In the genomic region with DNA sequence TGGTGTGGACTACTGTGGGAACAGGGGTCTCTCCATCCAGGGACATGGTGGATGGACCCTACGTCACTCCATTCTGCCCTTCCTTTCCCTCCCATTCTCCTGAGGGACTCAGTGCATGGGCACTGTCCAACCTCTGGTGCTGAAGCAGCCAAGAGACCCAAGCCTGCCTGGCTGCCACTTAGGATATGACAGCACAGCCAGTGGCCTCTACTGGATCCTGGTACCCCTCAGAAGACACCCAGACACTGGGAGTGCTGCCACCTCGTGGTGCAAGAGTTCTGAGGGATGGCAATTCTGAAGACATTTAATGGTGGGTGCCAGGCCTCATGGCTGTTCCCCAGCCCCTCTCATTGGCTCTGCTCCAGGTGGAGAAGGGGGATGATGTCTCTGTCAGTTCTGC, we compare ENCODE assay signal across 8 cellular contexts.
DNase-seq lines count a peak whose midpoint lies in the region; ATAC-seq, FAIRE-seq and TF ChIP-seq lines count a peak whose summit lies in the region.
"Not testable (repeated sequence)": the region's sequence is repeated elsewhere in the genome, so short reads cannot be mapped to it uniquely, and the experiment has no call there.

No MANE protein-coding gene starts in this region.

- H3K36me3 ChIP-seq in GM06990 (ENCODE audit: control insufficient read depth, insufficient read depth, low read length); Loucy (ENCODE audit: insufficient read depth, low read length); OCI-LY3 (replicated peaks; ENCODE audit: low read depth, low read length); endodermal cell (ENCODE audit: control insufficient read depth, insufficient read depth, low read length): not testable (repeated sequence)

- not testable (repeated sequence) for H3K4me3 ChIP-seq in A549; GM06990 (replicated peaks; ENCODE audit: low read depth, low read length); Loucy (ENCODE audit: low read length, poor library complexity, severe bottlenecking); OCI-LY3 (ENCODE audit: low read length); endodermal cell (ENCODE audit: low read length)

- not testable (repeated sequence) for H3K9me3 ChIP-seq in A549; H9 (ENCODE audit: control insufficient read depth, low read depth, low read length); Loucy (ENCODE audit: insufficient read depth, low read depth, low read length); OCI-LY3 (ENCODE audit: insufficient read depth, low read length); endodermal cell (ENCODE audit: control insufficient read depth, low read length)

- H4K91ac ChIP-seq in H9 (ENCODE audit: insufficient read length, low read depth, low read length): not testable (repeated sequence)

- H3K27me3 ChIP-seq in GM06990 (replicated peaks; ENCODE audit: control insufficient read depth, insufficient read depth, low read length); H9 (ENCODE audit: insufficient read depth, low read length); Loucy (ENCODE audit: insufficient read depth, low read length, poor library complexity, severe bottlenecking); OCI-LY3 (ENCODE audit: low read depth, low read length); endodermal cell (ENCODE audit: control insufficient read depth, insufficient read depth, low read length, poor library complexity, severe bottlenecking): not testable (repeated sequence)

- H3K4ac ChIP-seq in H9 (ENCODE audit: low read depth, low read length): not testable (repeated sequence)

- CTCF ChIA-PET in A549 (lab: Yijun Ruan, JAX): not testable (repeated sequence)

- not testable (repeated sequence) for H3K27ac Mint-ChIP-seq in H9, endodermal cell

- H2BK120ac ChIP-seq in H9 (ENCODE audit: low read depth, low read length, poor library complexity, severe bottlenecking): not testable (repeated sequence)

- H2AFZ ChIP-seq in H9 (ENCODE audit: low read length); Loucy (ENCODE audit: low read length); OCI-LY3 (ENCODE audit: low read depth, low read length): not testable (repeated sequence)

- not testable (repeated sequence) for TF ChIP-seq POLR2A in A549 (IDR thresholded peaks at IDR 0.05; ENCODE audit: low read length)

- H4K5ac ChIP-seq in H9 (ENCODE audit: insufficient read length, low read depth, low read length): not testable (repeated sequence)

- not testable (repeated sequence) for H3K18ac ChIP-seq in H9 (ENCODE audit: insufficient read length, low read depth, low read length)

- not testable (repeated sequence) for ATAC-seq in A549

- H2AK5ac ChIP-seq in H9 (ENCODE audit: insufficient read length, low read length): not testable (repeated sequence)

- H3K27me3 Mint-ChIP-seq in H9 (ENCODE audit: low read depth) (peaks cover 53% of the 10 kb centered on the region), endodermal cell (ENCODE audit: insufficient read depth) (peaks cover 32% of the 10 kb centered on the region)

- H3K9me3 Mint-ChIP-seq in H9: peaks cover 30 to 46% of the 10 kb centered on the region in 2 experiments
- H3K9me3 Mint-ChIP-seq in endodermal cell: not testable (repeated sequence)

- H3K23me2 ChIP-seq in H9 (ENCODE audit: insufficient read length, low read depth, low read length, poor library complexity, severe bottlenecking): not testable (repeated sequence)

- not testable (repeated sequence) for H3K9me2 ChIP-seq in Loucy (replicated peaks; ENCODE audit: low read depth, low read length)

- not testable (repeated sequence) for TF ChIP-seq EP300 in A549 (IDR thresholded peaks at IDR 0.05)

- not testable (repeated sequence) for H4K8ac ChIP-seq in H9 (replicated peaks; ENCODE audit: insufficient read length, low read depth, low read length)

- H3F3A ChIP-seq in Loucy (ENCODE audit: low read depth): not testable (repeated sequence)

- H3K4me3 Mint-ChIP-seq in H9, endodermal cell: not testable (repeated sequence)

- H3K79me1 ChIP-seq in H9 (ENCODE audit: insufficient read depth, low read depth, low read length, poor library complexity, severe bottlenecking): not testable (repeated sequence)

- 6% methylated on average over 2 of the region's 2 CpGs for WGBS in A549 (ENCODE audit: missing lambda C conversion rate)
- no CpG with 5 or more reads among the region's 2 CpGs for WGBS in H9 (ENCODE audit: extremely low coverage, insufficient read length, low lambda C conversion rate)
- 18% methylated on average over 1 of the region's 2 CpGs; no CpG with 5 or more reads in 1 of the 2 experiments for WGBS in endodermal cell (ENCODE audit: insufficient coverage in 1 of 2, insufficient read length in 1 of 2), 2 experiments

- H3K56ac ChIP-seq in H9 (ENCODE audit: insufficient read length, low read depth, low read length): not testable (repeated sequence)

- not testable (repeated sequence) for H2BK5ac ChIP-seq in H9 (ENCODE audit: insufficient read length, low read length)

- TF ChIP-seq RAD21 in A549 (conservative IDR thresholded peaks at IDR 0.05 in 1 of 2, IDR thresholded peaks at IDR 0.05 in 1 of 2): not testable (repeated sequence)

- not testable (repeated sequence) for H3K4me1 Mint-ChIP-seq in H9, endodermal cell

- not testable (repeated sequence) for H3K4me2 ChIP-seq in A549; H9 (ENCODE audit: insufficient read depth, insufficient read length, low read length); Loucy (ENCODE audit: low read depth, low read length, poor library complexity, severe bottlenecking); OCI-LY3 (ENCODE audit: low read length)

- not testable (repeated sequence) for H3K9ac ChIP-seq in H9 (ENCODE audit: extremely low read depth, insufficient read length, low read length); Loucy (ENCODE audit: low read depth, low read length, poor library complexity, severe bottlenecking); OCI-LY3 (ENCODE audit: low read length); endodermal cell (ENCODE audit: extremely low read depth, low read length, poor library complexity, severe bottlenecking)

- not testable (repeated sequence) for H3K4me1 ChIP-seq in A549; H9 (ENCODE audit: insufficient read depth, low read length); Loucy (ENCODE audit: insufficient read depth, low read length, poor library complexity, severe bottlenecking); OCI-LY3 (ENCODE audit: low read length); endodermal cell (ENCODE audit: control insufficient read depth, insufficient read depth, low read length)

- H3K79me2 ChIP-seq in H9 (ENCODE audit: insufficient read depth, low read length); Loucy (ENCODE audit: insufficient read depth, low read length); OCI-LY3 (ENCODE audit: low read length): not testable (repeated sequence)

- H2BK12ac ChIP-seq in H9 (ENCODE audit: insufficient read length, low read depth, low read length): not testable (repeated sequence)

- not testable (repeated sequence) for H3K23ac ChIP-seq in H9 (ENCODE audit: insufficient read length, low read depth, low read length)

- FAIRE-seq in A549 (lab: Jason Lieb, UNC): not testable (repeated sequence)

- POLR2A ChIA-PET in A549 (lab: Yijun Ruan, JAX): not testable (repeated sequence)

- not testable (repeated sequence) for H4K20me1 ChIP-seq in H9 (ENCODE audit: control insufficient read depth, insufficient read depth, insufficient read length); Loucy (ENCODE audit: insufficient read depth, low read length, poor library complexity, severe bottlenecking); OCI-LY3 (ENCODE audit: insufficient read depth, low read length)

- H3K27ac ChIP-seq in A549; H9 (ENCODE audit: insufficient read length, low read depth, low read length); OCI-LY3 (ENCODE audit: low read length); endodermal cell (ENCODE audit: low read depth, low read length): not testable (repeated sequence)

- not testable (repeated sequence) for H3K36me3 Mint-ChIP-seq in H9 (ENCODE audit: insufficient read depth in 1 of 3, low read depth in 3 of 3); endodermal cell (ENCODE audit: low read depth)

- DNase-seq in A549 (ENCODE audit: low read depth in 1 of 2, low spot score in 1 of 2); GM06990 (ENCODE audit: extremely low read depth, insufficient read length): not testable (repeated sequence)
- DNase-seq in H9 (peak; percentile 70), UCSD-AML1 (lab: John Stamatoyannopoulos, UW; ENCODE audit: unreplicated experiment) (peak; percentile 20), endodermal cell (peak; percentile 88), islet precursor cell (peak; percentile 84)

- H2BK20ac ChIP-seq in H9 (ENCODE audit: low read depth, low read length, poor library complexity, severe bottlenecking): not testable (repeated sequence)

- H2BK15ac ChIP-seq in H9 (ENCODE audit: low read depth, low read length): not testable (repeated sequence)

- TF ChIP-seq CTCF in A549 (IDR thresholded peaks at IDR 0.05): not testable (repeated sequence)
- TF ChIP-seq CTCF in GM06990 (IDR thresholded peaks at IDR 0.05; ENCODE audit: insufficient read depth, low read length, poor library complexity, severe bottlenecking) (peak; percentile 3), H9 (conservative IDR thresholded peaks at IDR 0.05) (peak; percentile 49; the same call in 2 of the 3 replicates), Loucy (conservative IDR thresholded peaks at IDR 0.05; ENCODE audit: low read length) (0 out of 2 replicates have a peak, but pooled peaks have one; percentile 19), OCI-LY3 (IDR thresholded peaks at IDR 0.05; ENCODE audit: low read depth, low read length) (peak; percentile 25; the same call in 1 of the 2 replicates), endodermal cell (conservative IDR thresholded peaks at IDR 0.05) (peak; percentile 74)

- not testable (repeated sequence) for H3T11ph ChIP-seq in H9 (ENCODE audit: low read length)

- H3K14ac ChIP-seq in H9 (ENCODE audit: insufficient read depth, low read length): not testable (repeated sequence)
